ENCODE assay signal across 8 cellular contexts in the genomic region with DNA sequence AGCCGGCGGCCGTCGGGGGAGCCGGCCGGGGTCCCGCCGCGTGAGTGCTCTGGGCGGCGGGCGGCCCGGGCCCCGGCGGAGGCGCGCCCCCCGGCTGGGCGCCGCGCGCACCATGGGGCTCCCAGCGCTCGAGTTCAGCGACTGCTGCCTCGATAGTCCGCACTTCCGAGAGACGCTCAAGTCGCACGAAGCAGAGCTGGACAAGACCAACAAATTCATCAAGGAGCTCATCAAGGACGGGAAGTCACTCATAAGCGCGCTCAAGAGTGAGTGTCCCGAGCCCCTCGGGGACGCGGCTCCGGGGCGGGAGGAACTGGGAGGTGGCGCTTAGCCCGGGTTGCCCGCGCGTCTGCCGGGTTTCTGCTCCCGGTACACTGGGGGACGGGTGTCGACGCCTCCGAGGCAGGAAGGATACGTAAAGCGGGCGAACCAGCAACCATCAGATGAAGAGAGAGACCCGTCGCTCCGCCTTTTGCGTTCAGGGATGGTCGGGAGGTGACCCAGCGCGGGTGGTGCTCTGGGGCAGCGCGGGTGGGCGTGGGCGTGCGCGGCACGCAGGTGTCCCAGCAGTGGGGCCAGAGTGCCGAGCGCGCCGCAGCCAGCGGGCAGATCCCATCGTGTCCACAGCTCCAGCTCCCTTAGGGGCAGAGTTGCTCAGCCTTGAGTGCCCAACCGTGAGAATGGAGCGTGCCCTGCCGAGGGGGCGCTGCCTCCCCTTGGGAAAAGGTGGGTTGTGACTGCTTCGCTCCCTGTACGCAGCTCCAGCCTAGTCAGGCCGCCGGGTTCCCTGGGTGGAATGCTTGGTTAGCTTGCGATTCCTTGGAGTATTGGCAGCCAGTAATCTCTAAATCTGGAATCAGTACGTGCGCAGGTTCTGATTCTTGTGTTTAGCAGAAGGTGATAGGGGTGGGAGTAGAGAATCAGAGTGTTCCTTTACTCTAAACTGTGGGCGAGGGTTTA. TPM values are rescaled to one million over a fixed set of nuclear protein-coding genes. Genes with fewer than 3 reads are reported as not detected.
DNase-seq lines count a peak whose midpoint lies in the region; ATAC-seq, FAIRE-seq and TF ChIP-seq lines count a peak whose summit lies in the region.

No MANE protein-coding gene starts in this region.

- dilution Hi-C loops in endothelial cell of umbilical vein (cut with MboI; ENCODE audit: extremely low pct_ligation_motif_present, low sequenced_read_pairs) = no loop called here

- DNase-seq in NCI-H2081 (lab: John Stamatoyannopoulos, UW) (peak; percentile 1 to 34), NCI-H2081 treated with DMSO at 0.1 percent for 48 hours (lab: John Stamatoyannopoulos, UW) (no peak), NCI-H524 (lab: John Stamatoyannopoulos, UW) (peak; percentile 61 to 82), endothelial cell of umbilical vein (ENCODE audit: low read depth, low spot score) (peak; percentile 68)
- peak; percentile 79 for DNase-seq in activated CD8-positive, alpha-beta memory T cell treated with anti-CD3 and anti-CD28 coated beads, Interleukin-2, amount 10 ng/mL, durations not matched to agents 7 days and 5 days
- peak; percentile 27 to 35 for DNase-seq in stimulated activated CD8-positive, alpha-beta memory T cell treated with anti-CD3 and anti-CD28 coated beads, Interleukin-7, amount 100 ng/mL, for 1 hour (ENCODE audit: low read depth in 2 of 2)

- intact Hi-C loops in endothelial cell of umbilical vein (cut with micrococcal nuclease) = loop anchor here (1.0 to 2.0 kb wide), 4 partner anchors 54 to 104 kb away; no protein-coding TSS in a partner anchor

- POLR2A ChIA-PET in endothelial cell of umbilical vein (lab: Charles Lee) = interaction anchor here (1.2 kb wide), 1 partner anchor 9 kb away, joined by 3 read pairs; no protein-coding TSS in a partner anchor

- no peaks in the 10 kb centered on the region for H3K36me3 ChIP-seq in endothelial cell of umbilical vein (ENCODE audit: control insufficient read depth in 2 of 2, extremely low read depth in 1 of 2, insufficient read depth in 2 of 2, low read length in 2 of 2)

- H3K9ac ChIP-seq in endothelial cell of umbilical vein (replicated peaks; ENCODE audit: extremely low read depth, insufficient read depth, low read length) = peak overlapping the region; percentile 71

- peak overlapping the region; percentile 87 for H3K27ac Mint-ChIP-seq in activated CD8-positive, alpha-beta memory T cell treated with anti-CD3 and anti-CD28 coated beads, Interleukin-2, amount 10 ng/mL, durations not matched to agents 7 days and 5 days

- peaks cover 10% of the 10 kb centered on the region for H3K4me1 ChIP-seq in endothelial cell of umbilical vein (ENCODE audit: control insufficient read depth, extremely low read depth, insufficient read depth, low read length)
- peaks cover 45% of the 10 kb centered on the region for H3K4me1 ChIP-seq in mononuclear cell (ENCODE audit: insufficient read depth, low read length)

- TF ChIP-seq CTCF in endothelial cell of umbilical vein (IDR thresholded peaks at IDR 0.05; ENCODE audit: extremely low read depth in 1 of 2, insufficient read depth in 1 of 2, low read depth in 1 of 2, low read length in 2 of 2) = peak in 1 of 2 donors; percentile 25

- peak overlapping the region; percentile 77 for H2AFZ ChIP-seq in endothelial cell of umbilical vein (ENCODE audit: low read depth, low read length)

- peak overlapping the region; percentile 54 for H3K4me2 ChIP-seq in endothelial cell of umbilical vein (ENCODE audit: insufficient read depth, low read length)

- CTCF ChIA-PET in activated CD8-positive, alpha-beta memory T cell treated with anti-CD3 and anti-CD28 coated beads, Interleukin-2, amount 10 ng/mL, durations not matched to agents 7 days and 5 days (lab: Charles Lee) = interaction anchor here (0.8 to 7.2 kb wide), 26 partner anchors 9 to 118 kb away, joined by 3 to 49 read pairs (median 6); no protein-coding TSS in a partner anchor
- CTCF ChIA-PET in endothelial cell of umbilical vein (lab: Charles Lee) = interaction anchor here (0.7 to 6.6 kb wide), 28 partner anchors 9 to 118 kb away, joined by 3 to 92 read pairs (median 6); no protein-coding TSS in a partner anchor

- no peaks in the 10 kb centered on the region for H3K9me1 ChIP-seq in endothelial cell of umbilical vein (replicated peaks; ENCODE audit: control insufficient read depth, extremely low read depth, insufficient read depth, low read length)

- H3K79me2 ChIP-seq in endothelial cell of umbilical vein (ENCODE audit: control insufficient read depth, insufficient read depth, low read length) = no peaks in the 10 kb centered on the region

- ATAC-seq in HG03025 (IDR thresholded peaks at IDR 0.05; ENCODE audit: low FRiP score, unreplicated experiment) = peak; percentile 19
- peak; percentile 29 for ATAC-seq in activated CD8-positive, alpha-beta memory T cell treated with anti-CD3 and anti-CD28 coated beads, Interleukin-2, amount 10 ng/mL, durations not matched to agents 7 days and 5 days

- no TSS peak for BruUV-seq in endothelial cell of umbilical vein (replicated peaks; lab: Mats Ljungman, UMichigan)

- H3K9me3 Mint-ChIP-seq in activated CD8-positive, alpha-beta memory T cell treated with anti-CD3 and anti-CD28 coated beads, Interleukin-2, amount 10 ng/mL, durations not matched to agents 7 days and 5 days (ENCODE audit: low read depth) = no peaks in the 10 kb centered on the region

- peaks cover 37% of the 10 kb centered on the region for H3K4me1 Mint-ChIP-seq in activated CD8-positive, alpha-beta memory T cell treated with anti-CD3 and anti-CD28 coated beads, Interleukin-2, amount 10 ng/mL, durations not matched to agents 7 days and 5 days

- H3K9me3 ChIP-seq in endothelial cell of umbilical vein (replicated peaks; ENCODE audit: control insufficient read depth, insufficient read depth, low read length) (no peaks in the 10 kb centered on the region), mononuclear cell (ENCODE audit: low read depth, low read length) (no peaks in the 10 kb centered on the region)

- peak; percentile 80 for FAIRE-seq in endothelial cell of umbilical vein (lab: Jason Lieb, UNC)

- H3K4me3 ChIP-seq in endothelial cell of umbilical vein (replicated peaks in 1 of 3; ENCODE audit: insufficient read depth in 1 of 3, low read depth in 1 of 3, low read length in 3 of 3) (peak overlapping the region; percentile 49 to 86 (median 74)), mononuclear cell (ENCODE audit: low read length) (peak overlapping the region; percentile 92)

- H3K27ac ChIP-seq in endothelial cell of umbilical vein (ENCODE audit: insufficient read depth, low read depth, low read length) = peak overlapping the region; percentile 33

- no peaks in the 10 kb centered on the region for H3K27me3 Mint-ChIP-seq in activated CD8-positive, alpha-beta memory T cell treated with anti-CD3 and anti-CD28 coated beads, Interleukin-2, amount 10 ng/mL, durations not matched to agents 7 days and 5 days

- H3K27me3 ChIP-seq in endothelial cell of umbilical vein (ENCODE audit: control insufficient read depth in 2 of 2, insufficient read depth in 2 of 2, low read length in 2 of 2) (no peaks in the 10 kb centered on the region), mononuclear cell (ENCODE audit: insufficient read depth, low read length) (no peaks in the 10 kb centered on the region)

- no peaks in the 10 kb centered on the region for H4K20me1 ChIP-seq in endothelial cell of umbilical vein (replicated peaks; ENCODE audit: control insufficient read depth, extremely low read depth, insufficient read depth, low read length)

- peaks cover 3% of the 10 kb centered on the region for H3K36me3 Mint-ChIP-seq in activated CD8-positive, alpha-beta memory T cell treated with anti-CD3 and anti-CD28 coated beads, Interleukin-2, amount 10 ng/mL, durations not matched to agents 7 days and 5 days

- H3K4me3 Mint-ChIP-seq in activated CD8-positive, alpha-beta memory T cell treated with anti-CD3 and anti-CD28 coated beads, Interleukin-2, amount 10 ng/mL, durations not matched to agents 7 days and 5 days = peak overlapping the region; percentile 89

- no peak for TF ChIP-seq POLR2A in endothelial cell of umbilical vein (IDR thresholded peaks at IDR 0.05; ENCODE audit: low read depth, low read length)

TF ChIP-seq in endothelial cell of umbilical vein, 7 proteins besides CTCF, POLR2A, EP300 and RAD21:
- no peak for TF ChIP-seq FOS (IDR thresholded peaks at IDR 0.05; ENCODE audit: borderline replicate concordance, insufficient read depth, low read length)
- no peak for TF ChIP-seq JUN (IDR thresholded peaks at IDR 0.05; ENCODE audit: borderline replicate concordance, insufficient read depth, insufficient read length, low read depth)
- no peak for TF ChIP-seq MYC (IDR thresholded peaks at IDR 0.05; ENCODE audit: low read depth, low read length)
- no peak for TF ChIP-seq MAX (IDR thresholded peaks at IDR 0.05; ENCODE audit: insufficient read depth, insufficient read length)
- no peak for TF ChIP-seq GATA2 (IDR thresholded peaks at IDR 0.05; ENCODE audit: insufficient read depth, insufficient read length, low read depth, low read length)
- no peak for TF ChIP-seq POLR2AphosphoS5 (IDR thresholded peaks at IDR 0.05; ENCODE audit: insufficient read depth, low read depth, low read length)
- no peak for TF ChIP-seq EZH2 (IDR thresholded peaks at IDR 0.05; ENCODE audit: borderline replicate concordance, low read depth, low read length, severe bottlenecking)

RNA-seq across cellular contexts. Expression of gene ARHGAP26, which starts 0.8 kb away (rescaled TPM):
- total RNA-seq in activated CD8-positive, alpha-beta memory T cell treated with anti-CD3 and anti-CD28 coated beads, Interleukin-2, amount 10 ng/mL, durations not matched to agents 7 days and 5 days = 10 to 100 TPM; 12.6 to 38.9 TPM
- total RNA-seq in endothelial cell of umbilical vein = 13.9 and 16.2 TPM in 2 replicates
- 2.1 and 3.1 TPM in 2 replicates for polyA plus RNA-seq in endothelial cell of umbilical vein
- polyA plus RNA-seq in endothelial cell of umbilical vein (2011; cell fraction: cytosol; rRNA removed) = 2.1 and 2.3 TPM in 2 replicates
- 13.5 and 13.8 TPM in 2 replicates for polyA plus RNA-seq in endothelial cell of umbilical vein (2011; cell fraction: nucleus; rRNA removed)
- 6.4 and 7.9 TPM in 2 replicates for polyA plus RNA-seq in endothelial cell of umbilical vein (2012)
- 15.0 and 20.3 TPM in 2 replicates for polyA minus RNA-seq in endothelial cell of umbilical vein
- polyA minus RNA-seq in endothelial cell of umbilical vein (2011; cell fraction: cytosol; rRNA and poly(A)+ RNA removed) = 1.6 TPM
- polyA minus RNA-seq in endothelial cell of umbilical vein (2011; cell fraction: nucleus; rRNA and poly(A)+ RNA removed) = 48.6 and 60.0 TPM in 2 replicates
- 53.6 TPM for total RNA-seq in mononuclear cell
